14 cellular contexts compared by ENCODE assay signal in genomic region chr1:175183586-175183985, GRCh38. TPM values are rescaled to one million over a fixed set of nuclear protein-coding genes. Genes with fewer than 3 reads are reported as not detected.
DNase-seq lines count a peak whose midpoint lies in the region; ATAC-seq and TF ChIP-seq lines count a peak whose summit lies in the region.
"Had no signal": no experiment of that assay in that cellular context is flagged by ENCODE, and none has a peak within 500 bp of the region (broad histone marks: within the 10 kb centered on the region; RNA-seq: fewer than 3 reads in every experiment).

No MANE protein-coding gene starts in this region.

- peaks cover 5% of the 10 kb centered on the region for H3K9me3 Mint-ChIP-seq in activated CD4-positive, alpha-beta T cell treated with anti-CD3 and anti-CD28 coated beads, Interleukin-2, amount 10 ng/mL, durations not matched to agents 24 days and 14 days
- no peaks in the 10 kb centered on the region for H3K9me3 Mint-ChIP-seq in effector memory CD8-positive, alpha-beta T cell
- H3K9me3 Mint-ChIP-seq in stimulated activated effector memory CD8-positive, alpha-beta T cell treated with anti-CD3 and anti-CD28 coated beads, Interleukin-12 subunit alpha, Interleukin-12 subunit beta, amount 100 ng/mL, for 72 hours, result no peaks in the 10 kb centered on the region

- no peaks in the 10 kb centered on the region for H3K27me3 ChIP-seq in Karpas-422 (ENCODE audit: low read length)
- H3K27me3 ChIP-seq in hepatocyte, result no peaks in the 10 kb centered on the region

- H4K20me1 ChIP-seq in Karpas-422 (ENCODE audit: insufficient read depth, low read depth, low read length) (peaks cover 71% of the 10 kb centered on the region), hepatocyte (ENCODE audit: insufficient read depth, poor library complexity, severe bottlenecking) (no peaks in the 10 kb centered on the region)

- H3K4me3 ChIP-seq in Karpas-422 (ENCODE audit: low read length), result no peak overlapping the region
- H3K4me3 ChIP-seq in hepatocyte, result no peak overlapping the region

- peaks cover 79% of the 10 kb centered on the region for H3K4me1 Mint-ChIP-seq in activated CD4-positive, alpha-beta T cell treated with anti-CD3 and anti-CD28 coated beads, Interleukin-2, amount 10 ng/mL, durations not matched to agents 24 days and 14 days
- H3K4me1 Mint-ChIP-seq in effector memory CD8-positive, alpha-beta T cell (ENCODE audit: low read depth in 2 of 2), result peaks cover 74 to 86% of the 10 kb centered on the region in 2 donors
- H3K4me1 Mint-ChIP-seq in stimulated activated effector memory CD8-positive, alpha-beta T cell treated with anti-CD3 and anti-CD28 coated beads, Interleukin-12 subunit alpha, Interleukin-12 subunit beta, amount 100 ng/mL, for 72 hours, result peaks cover 91% of the 10 kb centered on the region

- H3K9me2 ChIP-seq in Karpas-422 (replicated peaks; ENCODE audit: insufficient read depth, low read length), result no peaks in the 10 kb centered on the region
- no peaks in the 10 kb centered on the region for H3K9me2 ChIP-seq in hepatocyte (replicated peaks; ENCODE audit: insufficient read depth)

- H3K36me3 ChIP-seq in Karpas-422 (ENCODE audit: insufficient read depth, low read length), result peaks cover 76% of the 10 kb centered on the region
- H3K36me3 ChIP-seq in hepatocyte (replicated peaks; ENCODE audit: insufficient read depth, low read depth), result no peaks in the 10 kb centered on the region

- H3K27me3 Mint-ChIP-seq in activated CD4-positive, alpha-beta T cell treated with anti-CD3 and anti-CD28 coated beads, Interleukin-2, amount 10 ng/mL, durations not matched to agents 24 days and 14 days, result no peaks in the 10 kb centered on the region
- H3K27me3 Mint-ChIP-seq in effector memory CD8-positive, alpha-beta T cell, result no peaks in the 10 kb centered on the region

- H3K4me1 ChIP-seq in Karpas-422 (ENCODE audit: low read length) (peaks cover 100% of the 10 kb centered on the region), hepatocyte (ENCODE audit: insufficient read depth) (no peaks in the 10 kb centered on the region)

- DNase-seq in activated CD4-positive, alpha-beta T cell treated with anti-CD3 and anti-CD28 coated beads, Interleukin-2, amount 10 ng/mL, durations not matched to agents 24 days and 14 days, result no peak
- DNase-seq in activated CD4-positive, alpha-beta T cell treated with anti-CD3 and anti-CD28 coated beads for 48 hours, result no peak
- DNase-seq in Karpas-422 (no peak), hepatocyte (ENCODE audit: low spot score) (no peak), NCI-H146 (lab: John Stamatoyannopoulos, UW) (no peak)
- DNase-seq in effector memory CD8-positive, alpha-beta T cell, result no peak
- DNase-seq in stimulated activated effector memory CD8-positive, alpha-beta T cell treated with anti-CD3 and anti-CD28 coated beads, Interleukin-12 subunit alpha, Interleukin-12 subunit beta, amount 100 ng/mL, for 72 hours (ENCODE audit: low spot score in 2 of 2), result no peak
- DNase-seq: DMS79 treated with DMSO at 0.1 percent for 48 hours, NCI-H1436 treated with DMSO at 0.1 percent for 48 hours, NCI-H226, NCI-H526, PC-3 had no signal

- H3K79me2 ChIP-seq in Karpas-422 (ENCODE audit: low read length) (peaks cover 100% of the 10 kb centered on the region), hepatocyte (no peaks in the 10 kb centered on the region)

- H3K27ac Mint-ChIP-seq in activated CD4-positive, alpha-beta T cell treated with anti-CD3 and anti-CD28 coated beads, Interleukin-2, amount 10 ng/mL, durations not matched to agents 24 days and 14 days, result peak overlapping the region; percentile 34
- H3K27ac Mint-ChIP-seq in effector memory CD8-positive, alpha-beta T cell, result peak overlapping the region; percentile 66 to 75
- H3K27ac Mint-ChIP-seq in stimulated activated effector memory CD8-positive, alpha-beta T cell treated with anti-CD3 and anti-CD28 coated beads, Interleukin-12 subunit alpha, Interleukin-12 subunit beta, amount 100 ng/mL, for 72 hours, result peak overlapping the region; percentile 68

- peaks cover 74% of the 10 kb centered on the region for H3K36me3 Mint-ChIP-seq in activated CD4-positive, alpha-beta T cell treated with anti-CD3 and anti-CD28 coated beads, Interleukin-2, amount 10 ng/mL, durations not matched to agents 24 days and 14 days (ENCODE audit: low read depth)
- H3K36me3 Mint-ChIP-seq in effector memory CD8-positive, alpha-beta T cell (ENCODE audit: insufficient read depth), result peaks cover 37% of the 10 kb centered on the region
- H3K36me3 Mint-ChIP-seq in stimulated activated effector memory CD8-positive, alpha-beta T cell treated with anti-CD3 and anti-CD28 coated beads, Interleukin-12 subunit alpha, Interleukin-12 subunit beta, amount 100 ng/mL, for 72 hours, result peaks cover 31% of the 10 kb centered on the region

- H3K4me2 ChIP-seq in Karpas-422 (ENCODE audit: low read depth, low read length, poor library complexity, severe bottlenecking) (no peak overlapping the region), hepatocyte (no peak overlapping the region)

- 95% methylated on average over 5 of the region's 5 CpGs for WGBS in hepatocyte (ENCODE audit: low lambda C conversion rate, missing lambda C conversion rate)

- H2AFZ ChIP-seq in Karpas-422 (ENCODE audit: low read length) (no peak overlapping the region), hepatocyte (no peak overlapping the region)

- no peak overlapping the region for H3K4me3 Mint-ChIP-seq in activated CD4-positive, alpha-beta T cell treated with anti-CD3 and anti-CD28 coated beads, Interleukin-2, amount 10 ng/mL, durations not matched to agents 24 days and 14 days
- peak overlapping the region; percentile 37 to 58 for H3K4me3 Mint-ChIP-seq in effector memory CD8-positive, alpha-beta T cell
- H3K4me3 Mint-ChIP-seq in stimulated activated effector memory CD8-positive, alpha-beta T cell treated with anti-CD3 and anti-CD28 coated beads, Interleukin-12 subunit alpha, Interleukin-12 subunit beta, amount 100 ng/mL, for 72 hours, result no peak overlapping the region

- no peak for TF ChIP-seq CTCF in hepatocyte (IDR thresholded peaks at IDR 0.05; ENCODE audit: poor library complexity)

- H3K27ac ChIP-seq in Karpas-422 (ENCODE audit: low read length), result peak overlapping the region; percentile 60
- H3K27ac ChIP-seq in hepatocyte, result no peak overlapping the region

- no peak for ATAC-seq in effector memory CD8-positive, alpha-beta T cell (replicated peaks)
- no peak for ATAC-seq in stimulated activated effector memory CD8-positive, alpha-beta T cell treated with anti-CD3 and anti-CD28 coated beads, Interleukin-12 subunit alpha, Interleukin-12 subunit beta, amount 100 ng/mL, for 72 hours
- ATAC-seq in GM18858 (IDR thresholded peaks at IDR 0.05; ENCODE audit: unreplicated experiment), result no peak
- ATAC-seq: PC-3 had no signal

- intact Hi-C loops in activated CD4-positive, alpha-beta T cell treated with anti-CD3 and anti-CD28 coated beads, Interleukin-2, amount 10 ng/mL, durations not matched to agents 24 days and 14 days (cut with micrococcal nuclease), result no loop called here

- H3K9me3 ChIP-seq in Karpas-422 (ENCODE audit: low read length) (no peaks in the 10 kb centered on the region), hepatocyte (ENCODE audit: low read depth) (no peaks in the 10 kb centered on the region)

- no peak overlapping the region for H3K9ac ChIP-seq in Karpas-422 (ENCODE audit: low read length)

RNA-seq across cellular contexts. Expression of gene KIAA0040, which starts 9.0 kb away (rescaled TPM):
- 32.6 and 35.4 TPM in 2 replicates for total RNA-seq in activated CD4-positive, alpha-beta T cell treated with anti-CD3 and anti-CD28 coated beads, Interleukin-2, amount 10 ng/mL, durations not matched to agents 24 days and 14 days
- total RNA-seq in Karpas-422 (2014; rRNA removed; shearing (Covaris generic); ENCODE audit: low replicate concordance), result 48.5 and 86.6 TPM in 2 replicates
- total RNA-seq in hepatocyte, result 8.1 and 8.3 TPM in 2 replicates
- 4.5 and 7.1 TPM in 2 replicates for polyA plus RNA-seq in hepatocyte
- total RNA-seq: HT1080 had no signal

Comparison
In these comparisons a context has a peak if more than half of its experiments do, and no peak if none do; other contexts are left out.
1. H3K4me3 Mint-ChIP-seq: peak in effector memory CD8-positive, alpha-beta T cell (2 of 2); none in activated CD4-positive, alpha-beta T cell treated with anti-CD3 and anti-CD28 coated beads, Interleukin-2, amount 10 ng/mL, durations not matched to agents 24 days and 14 days (single experiment) and stimulated activated effector memory CD8-positive, alpha-beta T cell treated with anti-CD3 and anti-CD28 coated beads, Interleukin-12 subunit alpha, Interleukin-12 subunit beta, amount 100 ng/mL, for 72 hours (single experiment).
2. Peak in every context shown above with its lines, with median percentiles within 50 percentile points of each other: H3K27ac Mint-ChIP-seq.